Comparison of ENCODE assay signal across 5 cellular contexts in genomic region chr22:20117656-20118571, GRCh38. TPM values are rescaled to one million over a fixed set of nuclear protein-coding genes. Genes with fewer than 3 reads are reported as not detected.
DNase-seq lines count a peak whose midpoint lies in the region; ATAC-seq, FAIRE-seq and TF ChIP-seq lines count a peak whose summit lies in the region.

No MANE protein-coding gene starts in this region.

- H3K4me1 ChIP-seq in OCI-LY7 (ENCODE audit: insufficient read depth, low read length, poor library complexity, severe bottlenecking) (peaks cover 25% of the 10 kb centered on the region), breast epithelium (peaks cover 5 to 21% of the 10 kb centered on the region in 2 donors), neural progenitor cell (peaks cover 14% of the 10 kb centered on the region)

- peak overlapping the region; percentile 75 for H3K4me2 ChIP-seq in OCI-LY7 (ENCODE audit: low read length)
- H3K4me2 ChIP-seq in neural progenitor cell: peak overlapping the region; percentile 99

- H4K20me1 ChIP-seq in OCI-LY7 (ENCODE audit: insufficient read depth, low read length) (peaks cover 14% of the 10 kb centered on the region; the same call in 1 of the 2 replicates), neural progenitor cell (ENCODE audit: low read depth) (peaks cover 45% of the 10 kb centered on the region)

- no peaks in the 10 kb centered on the region for H3K27me3 ChIP-seq in breast epithelium
- no peaks in the 10 kb centered on the region for H3K27me3 ChIP-seq in neural progenitor cell

- H3K9me3 Mint-ChIP-seq in neural progenitor cell: peaks cover 2% of the 10 kb centered on the region

- H3K4me3 ChIP-seq in OCI-LY7 (ENCODE audit: low read depth, low read length, poor library complexity, severe bottlenecking) (peak overlapping the region; percentile 98), breast epithelium (peak overlapping the region; percentile 70 to 94 (median 85)), neural progenitor cell (peak overlapping the region; percentile 99)

- peaks cover 83% of the 10 kb centered on the region for H3K36me3 ChIP-seq in OCI-LY7 (ENCODE audit: insufficient read depth, low read length)
- H3K36me3 ChIP-seq in breast epithelium: no peaks in the 10 kb centered on the region
- peaks cover 3% of the 10 kb centered on the region for H3K36me3 ChIP-seq in neural progenitor cell

- no peak for TF ChIP-seq POLR2A in breast epithelium (IDR thresholded peaks at IDR 0.05)

- TF ChIP-seq CTCF in OCI-LY7 (conservative IDR thresholded peaks at IDR 0.05; ENCODE audit: low read length): no peak
- no peak for TF ChIP-seq CTCF in breast epithelium (IDR thresholded peaks at IDR 0.05)
- no peak for TF ChIP-seq CTCF in neural progenitor cell (IDR thresholded peaks at IDR 0.05)

- intact Hi-C loops in OCI-LY7 (cut with micrococcal nuclease; ENCODE audit: unreplicated experiment) (loop anchor here (1.0 kb wide), 2 partner anchors 38 to 89 kb away; partner anchors contain the start of gene DGCR8), breast epithelium (cut with DNase I; ENCODE audit: low total_unique reads) (no loop called here)

- POLR2A ChIA-PET in OCI-LY7 (lab: Charles Lee): no interaction called here

- H3K27ac Mint-ChIP-seq in neural progenitor cell: peak overlapping the region; percentile 69

- ATAC-seq in GM21526 (IDR thresholded peaks at IDR 0.05; ENCODE audit: low FRiP score, unreplicated experiment): peak; percentile 13

- H3K27me3 Mint-ChIP-seq in neural progenitor cell (ENCODE audit: insufficient read depth, low read depth): peaks cover 4% of the 10 kb centered on the region

- peaks cover 24% of the 10 kb centered on the region for H3K4me1 Mint-ChIP-seq in neural progenitor cell

- peaks cover 24% of the 10 kb centered on the region for H3F3A ChIP-seq in neural progenitor cell (ENCODE audit: low read depth)

- H3K36me3 Mint-ChIP-seq in neural progenitor cell: peaks cover 13% of the 10 kb centered on the region

- no peaks in the 10 kb centered on the region for H3K9me2 ChIP-seq in OCI-LY7 (ENCODE audit: insufficient read depth, low read length)

- peak overlapping the region; percentile 99 for H3K9ac ChIP-seq in neural progenitor cell

- CTCF ChIA-PET in OCI-LY7 (lab: Charles Lee; ENCODE audit: unreplicated experiment): no interaction called here

- H3K79me2 ChIP-seq in OCI-LY7 (ENCODE audit: insufficient read depth, low read depth, low read length) (peaks cover 70% of the 10 kb centered on the region), neural progenitor cell (ENCODE audit: low read depth) (peaks cover 75% of the 10 kb centered on the region)

- H2AFZ ChIP-seq in OCI-LY7 (ENCODE audit: low read length) (no peak overlapping the region), neural progenitor cell (replicated peaks) (no peak overlapping the region)

- peak overlapping the region; percentile 74 for H3K27ac ChIP-seq in OCI-LY7 (ENCODE audit: low read depth, low read length, poor library complexity, severe bottlenecking)
- H3K27ac ChIP-seq in breast epithelium: peak overlapping the region; percentile 87 to 91
- H3K27ac ChIP-seq in neural progenitor cell: peak overlapping the region; percentile 84

- peak; percentile 54 for DNase-seq in OCI-LY7 (ENCODE audit: low spot score)
- no peak for DNase-seq in breast epithelium (ENCODE audit: low spot score in 2 of 2)
- peak; percentile 51 for DNase-seq in neural progenitor cell (ENCODE audit: low spot score)
- no peak for DNase-seq in RCC 7860 (ENCODE audit: low spot score)

- H3K4me3 Mint-ChIP-seq in neural progenitor cell: peak overlapping the region; percentile 94

- no peak for FAIRE-seq in RCC 7860 (lab: Jason Lieb, UNC)

- BruUV-seq in OCI-LY7 (replicated peaks; lab: Mats Ljungman, UMichigan): no TSS peak

- H3K9me3 ChIP-seq in OCI-LY7 (ENCODE audit: low read length) (no peaks in the 10 kb centered on the region), breast epithelium (no peaks in the 10 kb centered on the region), neural progenitor cell (ENCODE audit: low read depth) (no peaks in the 10 kb centered on the region)

RNA-seq across cellular contexts. Expression of gene TRMT2A, which starts 0.9 kb away (rescaled TPM):
- total RNA-seq in OCI-LY7 (2014; rRNA removed; shearing (Covaris generic)): 118 and 126 TPM in 2 replicates
- total RNA-seq in OCI-LY7 (2022) (97.5 and 104 TPM in 2 replicates), breast epithelium (10 to 100 TPM; 49.8 to 72.4 (median 51.1) TPM), neural progenitor cell (ENCODE audit: low replicate concordance) (24.3 and 39.7 TPM in 2 replicates)

RNA-seq across cellular contexts. Expression of gene RANBP1, which starts 2.0 kb away (rescaled TPM):
- total RNA-seq in OCI-LY7 (2014; rRNA removed; shearing (Covaris generic)): 570 and 652 TPM in 2 replicates
- total RNA-seq in OCI-LY7 (2022): 398 and 406 TPM in 2 replicates
- 100 to 1,000 TPM; 131 to 202 (median 146) TPM for total RNA-seq in breast epithelium
- 874 and 918 TPM in 2 replicates for total RNA-seq in neural progenitor cell (ENCODE audit: low replicate concordance)

RNA-seq across cellular contexts. Expression of gene ZDHHC8, which starts 13.7 kb away (rescaled TPM):
- 1.8 and 2.3 TPM in 2 replicates for total RNA-seq in OCI-LY7 (2014; rRNA removed; shearing (Covaris generic))
- total RNA-seq in OCI-LY7 (2022) (9.6 and 16.7 TPM in 2 replicates), breast epithelium (10 to 100 TPM; 10.2 to 14.1 (median 11.2) TPM), neural progenitor cell (ENCODE audit: low replicate concordance) (7.1 and 11.4 TPM in 2 replicates)

RNA-seq across cellular contexts. Expression of gene CCDC188, which starts 32.9 kb away (rescaled TPM):
- not detected in 2 replicates for total RNA-seq in OCI-LY7 (2014; rRNA removed; shearing (Covaris generic))
- total RNA-seq in OCI-LY7 (2022) (not detected in 2 replicates), breast epithelium (under 1 TPM in 1 of 3 donors, not detected in 2; 0.66 TPM), neural progenitor cell (ENCODE audit: low replicate concordance) (not detected in 2 replicates)

RNA-seq across cellular contexts. Expression of gene DGCR8, which starts 37.9 kb away (rescaled TPM):
- total RNA-seq in OCI-LY7 (2014; rRNA removed; shearing (Covaris generic)): 49.5 and 53.4 TPM in 2 replicates
- total RNA-seq in OCI-LY7 (2022) (68.2 and 75.6 TPM in 2 replicates), breast epithelium (10 to 100 TPM; 18.4 to 34.7 (median 29.0) TPM), neural progenitor cell (ENCODE audit: low replicate concordance) (29.1 and 39.7 TPM in 2 replicates)

Comparison
In these comparisons a context has a peak if more than half of its experiments do, and no peak if none do; other contexts are left out.
1. DNase-seq: peak in OCI-LY7 (single experiment) and neural progenitor cell (single experiment); none in breast epithelium (0 of 2) and RCC 7860 (single experiment).
2. Peak in every context shown above with its lines, with median percentiles within 50 percentile points of each other: H3K27ac ChIP-seq and H3K4me3 ChIP-seq.